Comparison of ENCODE assay signal across 18 cellular contexts in the genomic region with DNA sequence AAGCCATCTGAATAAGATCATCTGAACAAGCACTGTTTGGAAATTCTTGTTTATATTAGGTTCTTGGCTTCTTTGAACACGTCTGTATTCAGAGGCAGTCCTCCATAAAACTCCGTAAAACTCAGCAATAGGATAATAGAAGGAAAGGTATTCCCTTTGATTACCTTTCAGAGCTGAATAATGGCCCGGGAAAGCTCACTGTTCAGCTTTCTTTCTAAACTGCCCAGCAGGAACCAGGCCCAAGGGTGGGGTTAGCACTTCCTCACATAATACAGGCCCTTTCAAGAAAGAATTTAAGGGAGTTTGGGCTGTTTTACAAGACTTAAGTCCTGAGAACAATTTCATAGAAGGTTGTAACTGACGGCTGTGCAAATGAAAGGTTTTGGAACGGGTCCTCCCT.
"Had no signal": no experiment of that assay in that cellular context is flagged by ENCODE, and none has a peak within 500 bp of the region (broad histone marks: within the 10 kb centered on the region; RNA-seq: fewer than 3 reads in every experiment).

No MANE protein-coding gene starts in this region.

- H3K9me3 Mint-ChIP-seq: central memory CD8-positive, alpha-beta T cell; naive thymus-derived CD4-positive, alpha-beta T cell; stimulated activated effector memory CD8-positive, alpha-beta T cell treated with anti-CD3 and anti-CD28 coated beads, Interleukin-12 subunit alpha, Interleukin-12 subunit beta, amount 100 ng/mL, for 72 hours; stimulated activated naive CD8-positive, alpha-beta T cell treated with anti-CD3 and anti-CD28 coated beads, Interleukin-15, amount 100 ng/mL, for 72 hours had no signal

- H3K4me1 ChIP-seq: testis, tibial nerve had no signal

- H3K27ac ChIP-seq: ovary, testis, tibial nerve had no signal

- H3K4me3 ChIP-seq: heart right ventricle, ovary, testis, tibial nerve had no signal

- H3K4me1 Mint-ChIP-seq: central memory CD8-positive, alpha-beta T cell had no signal

- H3K4me3 Mint-ChIP-seq: central memory CD8-positive, alpha-beta T cell; naive thymus-derived CD4-positive, alpha-beta T cell; nephron progenitor cell; stimulated activated effector memory CD8-positive, alpha-beta T cell treated with anti-CD3 and anti-CD28 coated beads, Interleukin-12 subunit alpha, Interleukin-12 subunit beta, amount 100 ng/mL, for 72 hours; stimulated activated naive CD8-positive, alpha-beta T cell treated with anti-CD3 and anti-CD28 coated beads, Interleukin-15, amount 100 ng/mL, for 72 hours had no signal

- H3K27me3 ChIP-seq: heart right ventricle, ovary, testis, tibial nerve had no signal

- H3K9me3 ChIP-seq: ovary, testis had no signal

- DNase-seq: effector memory CD4-positive, alpha-beta T cell; heart right ventricle; mammary epithelial cell; naive thymus-derived CD4-positive, alpha-beta T cell; nephron progenitor cell; nucleus accumbens; ovary; right cardiac atrium; small intestine; stimulated activated CD4-positive, alpha-beta T cell treated with anti-CD3 and anti-CD28 coated beads, Interleukin-4, amount 100 ng/mL, for 1 hour; stimulated activated CD8-positive, alpha-beta memory T cell treated with anti-CD3 and anti-CD28 coated beads, Interleukin-4, amount 100 ng/mL, for 48 hours; stimulated activated naive CD8-positive, alpha-beta T cell treated with anti-CD3 and anti-CD28 coated beads, Interleukin-15, amount 100 ng/mL, for 72 hours; testis had no signal

- H3K36me3 ChIP-seq: heart right ventricle, ovary, tibial nerve had no signal

- H3K27me3 Mint-ChIP-seq: progenitor cell of endocrine pancreas had no signal

- H3K27ac Mint-ChIP-seq: naive thymus-derived CD4-positive, alpha-beta T cell; nephron progenitor cell; progenitor cell of endocrine pancreas; stimulated activated effector memory CD8-positive, alpha-beta T cell treated with anti-CD3 and anti-CD28 coated beads, Interleukin-12 subunit alpha, Interleukin-12 subunit beta, amount 100 ng/mL, for 72 hours; stimulated activated naive CD8-positive, alpha-beta T cell treated with anti-CD3 and anti-CD28 coated beads, Interleukin-15, amount 100 ng/mL, for 72 hours had no signal

- ATAC-seq: esophagus mucosa; heart right ventricle; naive thymus-derived CD4-positive, alpha-beta T cell; stimulated activated effector memory CD8-positive, alpha-beta T cell treated with anti-CD3 and anti-CD28 coated beads, Interleukin-12 subunit alpha, Interleukin-12 subunit beta, amount 100 ng/mL, for 72 hours; stimulated activated naive CD8-positive, alpha-beta T cell treated with anti-CD3 and anti-CD28 coated beads, Interleukin-15, amount 100 ng/mL, for 72 hours had no signal

- H3K36me3 Mint-ChIP-seq: naive thymus-derived CD4-positive, alpha-beta T cell; stimulated activated effector memory CD8-positive, alpha-beta T cell treated with anti-CD3 and anti-CD28 coated beads, Interleukin-12 subunit alpha, Interleukin-12 subunit beta, amount 100 ng/mL, for 72 hours had no signal
